ENCODE assay signal across 8 cellular contexts in the genomic region with DNA sequence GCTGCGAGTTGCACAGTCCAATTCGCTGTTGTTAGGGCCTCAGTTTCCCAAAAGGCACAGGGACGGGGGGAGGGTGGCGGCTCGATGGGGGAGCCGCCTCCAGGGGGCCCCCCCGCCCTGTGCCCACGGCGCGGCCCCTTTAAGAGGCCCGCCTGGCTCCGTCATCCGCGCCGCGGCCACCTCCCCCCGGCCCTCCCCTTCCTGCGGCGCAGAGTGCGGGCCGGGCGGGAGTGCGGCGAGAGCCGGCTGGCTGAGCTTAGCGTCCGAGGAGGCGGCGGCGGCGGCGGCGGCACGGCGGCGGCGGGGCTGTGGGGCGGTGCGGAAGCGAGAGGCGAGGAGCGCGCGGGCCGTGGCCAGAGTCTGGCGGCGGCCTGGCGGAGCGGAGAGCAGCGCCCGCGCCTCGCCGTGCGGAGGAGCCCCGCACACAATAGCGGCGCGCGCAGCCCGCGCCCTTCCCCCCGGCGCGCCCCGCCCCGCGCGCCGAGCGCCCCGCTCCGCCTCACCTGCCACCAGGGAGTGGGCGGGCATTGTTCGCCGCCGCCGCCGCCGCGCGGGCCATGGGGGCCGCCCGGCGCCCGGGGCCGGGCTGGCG. TPM values are rescaled to one million over a fixed set of nuclear protein-coding genes. Genes with fewer than 3 reads are reported as not detected.
DNase-seq lines count a peak whose midpoint lies in the region; ATAC-seq and TF ChIP-seq lines count a peak whose summit lies in the region.

TSS of gene BCR (plus strand) at position 209 of the 592 bp plus-strand sequence. CDS start 452 bp downstream, outside the sequence.

- peaks cover 9% of the 10 kb centered on the region for H3K9me3 Mint-ChIP-seq in activated CD8-positive, alpha-beta memory T cell treated with anti-CD3 and anti-CD28 coated beads, Interleukin-2, amount 10 ng/mL, durations not matched to agents 7 days and 5 days (ENCODE audit: low read depth)

- peak within 1 kb of the TSS; percentile 75 for H3K4me3 Mint-ChIP-seq in activated CD8-positive, alpha-beta memory T cell treated with anti-CD3 and anti-CD28 coated beads, Interleukin-2, amount 10 ng/mL, durations not matched to agents 7 days and 5 days

- CTCF ChIA-PET in activated CD8-positive, alpha-beta memory T cell treated with anti-CD3 and anti-CD28 coated beads, Interleukin-2, amount 10 ng/mL, durations not matched to agents 7 days and 5 days (lab: Charles Lee), result interaction anchor here (1.0 to 15.4 kb wide), 7 partner anchors 42 to 205 kb away, joined by 3 to 300 read pairs (median 4); no protein-coding TSS in a partner anchor

- H3K4me1 ChIP-seq in endocrine pancreas (ENCODE audit: control insufficient read depth, insufficient read depth, low read length) (no peaks in the 10 kb centered on the region), lung (ENCODE audit: control insufficient read depth in 2 of 2, insufficient read depth in 2 of 2, low read length in 2 of 2) (peaks cover 3 to 15% of the 10 kb centered on the region in 2 donors)

- peaks cover 71% of the 10 kb centered on the region for H3K4me1 Mint-ChIP-seq in activated CD8-positive, alpha-beta memory T cell treated with anti-CD3 and anti-CD28 coated beads, Interleukin-2, amount 10 ng/mL, durations not matched to agents 7 days and 5 days

- no peaks in the 10 kb centered on the region for H3K36me3 ChIP-seq in endocrine pancreas (ENCODE audit: control insufficient read depth, insufficient read depth, low read length)
- no peaks in the 10 kb centered on the region for H3K36me3 ChIP-seq in lung (ENCODE audit: control insufficient read depth in 2 of 2, insufficient read depth in 2 of 2, low read length in 2 of 2)

- peak within 1 kb of the TSS; percentile 58 to 85 for H3K27ac ChIP-seq in lung (ENCODE audit: low read depth in 1 of 2, low read length in 1 of 2)

- H3K9me3 ChIP-seq in endocrine pancreas (ENCODE audit: control insufficient read depth, low read length) (no peaks in the 10 kb centered on the region), lung (ENCODE audit: control insufficient read depth in 2 of 2, insufficient read depth in 1 of 2, low read length in 1 of 2) (peaks cover 0 to 6% of the 10 kb centered on the region in 2 donors)

- peaks cover 4% of the 10 kb centered on the region for H3K27me3 Mint-ChIP-seq in activated CD8-positive, alpha-beta memory T cell treated with anti-CD3 and anti-CD28 coated beads, Interleukin-2, amount 10 ng/mL, durations not matched to agents 7 days and 5 days

- H3K4me3 ChIP-seq in endocrine pancreas (ENCODE audit: control insufficient read depth, insufficient read depth, low read length), result no peak within 1 kb of the TSS
- H3K4me3 ChIP-seq in lung, result peak within 1 kb of the TSS; percentile 70

- peak within 1 kb of the TSS; percentile 68 for H3K27ac Mint-ChIP-seq in activated CD8-positive, alpha-beta memory T cell treated with anti-CD3 and anti-CD28 coated beads, Interleukin-2, amount 10 ng/mL, durations not matched to agents 7 days and 5 days

- ATAC-seq in GM19324 (IDR thresholded peaks at IDR 0.05; ENCODE audit: low FRiP score, unreplicated experiment) (peak; percentile 59), lung (ENCODE audit: insufficient read depth, low FRiP score) (peak; percentile 77), GM21717 (IDR thresholded peaks at IDR 0.05; ENCODE audit: unreplicated experiment) (no peak)
- ATAC-seq in activated CD8-positive, alpha-beta memory T cell treated with anti-CD3 and anti-CD28 coated beads, Interleukin-2, amount 10 ng/mL, durations not matched to agents 7 days and 5 days, result peak; percentile 75

- 0 to 1% methylated on average over 23 to 88 of the region's 88 CpGs for WGBS in lung, 2 donors

- peaks cover 26% of the 10 kb centered on the region for H3K36me3 Mint-ChIP-seq in activated CD8-positive, alpha-beta memory T cell treated with anti-CD3 and anti-CD28 coated beads, Interleukin-2, amount 10 ng/mL, durations not matched to agents 7 days and 5 days

- H3K9ac ChIP-seq in endocrine pancreas (ENCODE audit: control insufficient read depth, insufficient read depth, low read length), result peak within 1 kb of the TSS; percentile 65

- H3K27me3 ChIP-seq in endocrine pancreas (ENCODE audit: control insufficient read depth, insufficient read depth, low read length) (no peaks in the 10 kb centered on the region), lung (ENCODE audit: control insufficient read depth, insufficient read depth) (no peaks in the 10 kb centered on the region)

- DNase-seq in AG09319 (ENCODE audit: extremely low read depth, low read depth) (peak; percentile 16), NCI-H774 (lab: John Stamatoyannopoulos, UW) (peak; percentile 72), lung (ENCODE audit: low spot score) (peak; percentile 56)
- DNase-seq in activated CD8-positive, alpha-beta memory T cell treated with anti-CD3 and anti-CD28 coated beads, Interleukin-2, amount 10 ng/mL, durations not matched to agents 7 days and 5 days, result peak; percentile 59
- DNase-seq in stimulated activated CD8-positive, alpha-beta memory T cell treated with anti-CD3 and anti-CD28 coated beads, Interleukin-12 subunit alpha, Interleukin-12 subunit beta, amount 100 ng/mL, for 4 hours (ENCODE audit: low read depth), result peak; percentile 46

- TF ChIP-seq CTCF in AG09319 (IDR thresholded peaks at IDR 0.05; ENCODE audit: low read depth, low read length), result no peak
- TF ChIP-seq CTCF in lung (IDR thresholded peaks at IDR 0.05; ENCODE audit: control extremely low read depth, extremely low read depth), result no peak

RNA-seq across cellular contexts. Expression of gene BCR, which starts in this region (rescaled TPM):
- total RNA-seq in activated CD8-positive, alpha-beta memory T cell treated with anti-CD3 and anti-CD28 coated beads, Interleukin-2, amount 10 ng/mL, durations not matched to agents 7 days and 5 days, result 10 to 100 TPM; 20.6 to 40.2 TPM
- total RNA-seq in lung, result 10 to 100 TPM; 28.4 to 67.3 TPM
- 10 to 100 TPM; 21.8 to 35.2 TPM for polyA plus RNA-seq in lung

Comparison
In these comparisons a context has a peak if more than half of its experiments do, and no peak if none do; other contexts are left out.
1. DNase-seq: peak in every context shown above with its lines; median percentile 72 in NCI-H774; 59 in activated CD8-positive, alpha-beta memory T cell treated with anti-CD3 and anti-CD28 coated beads, Interleukin-2, amount 10 ng/mL, durations not matched to agents 7 days and 5 days; 56 in lung; 46 in stimulated activated CD8-positive, alpha-beta memory T cell treated with anti-CD3 and anti-CD28 coated beads, Interleukin-12 subunit alpha, Interleukin-12 subunit beta, amount 100 ng/mL, for 4 hours; 16 in AG09319.